1 cellular context compared by ENCODE assay signal in the genomic region with DNA sequence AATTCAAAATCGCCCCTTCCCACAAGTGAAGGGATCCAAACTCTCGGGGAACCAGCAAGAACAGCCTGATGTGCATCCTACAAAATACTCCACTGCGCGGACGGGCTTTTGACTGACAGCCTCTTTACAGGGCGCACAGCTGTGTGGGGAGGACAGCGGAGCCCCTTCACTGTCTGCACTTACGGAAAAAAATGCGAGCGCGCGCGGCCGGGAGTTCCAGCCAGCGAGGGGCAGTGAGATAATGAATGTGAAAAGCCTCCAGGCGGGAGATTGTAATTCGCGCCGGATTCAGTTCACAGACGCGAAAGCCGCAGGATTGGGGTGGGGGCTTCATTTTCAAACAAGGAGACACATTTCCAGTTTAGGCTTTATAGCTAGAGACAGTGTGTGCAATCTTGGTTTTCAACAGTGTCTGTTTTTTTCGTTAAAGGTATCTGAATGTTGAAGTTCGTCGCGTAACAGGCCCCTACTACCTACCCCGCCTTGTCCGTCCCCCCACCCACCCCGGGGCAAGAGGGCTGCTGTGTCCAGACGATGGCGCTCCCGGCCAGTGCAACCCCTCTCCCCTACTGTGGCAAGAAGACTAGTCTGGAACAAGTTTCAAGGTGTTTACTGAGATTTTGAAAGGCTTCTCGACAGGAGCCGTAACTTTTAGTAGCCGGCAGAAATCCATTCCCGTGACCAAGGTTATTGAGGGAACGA.
TF ChIP-seq lines count a peak whose summit lies in the region.

No MANE protein-coding gene starts in this region.

TF ChIP-seq in HEK293, 187 proteins besides CTCF, POLR2A, EP300 and RAD21 (continued from another document):
- TF ChIP-seq, protein P1, sequence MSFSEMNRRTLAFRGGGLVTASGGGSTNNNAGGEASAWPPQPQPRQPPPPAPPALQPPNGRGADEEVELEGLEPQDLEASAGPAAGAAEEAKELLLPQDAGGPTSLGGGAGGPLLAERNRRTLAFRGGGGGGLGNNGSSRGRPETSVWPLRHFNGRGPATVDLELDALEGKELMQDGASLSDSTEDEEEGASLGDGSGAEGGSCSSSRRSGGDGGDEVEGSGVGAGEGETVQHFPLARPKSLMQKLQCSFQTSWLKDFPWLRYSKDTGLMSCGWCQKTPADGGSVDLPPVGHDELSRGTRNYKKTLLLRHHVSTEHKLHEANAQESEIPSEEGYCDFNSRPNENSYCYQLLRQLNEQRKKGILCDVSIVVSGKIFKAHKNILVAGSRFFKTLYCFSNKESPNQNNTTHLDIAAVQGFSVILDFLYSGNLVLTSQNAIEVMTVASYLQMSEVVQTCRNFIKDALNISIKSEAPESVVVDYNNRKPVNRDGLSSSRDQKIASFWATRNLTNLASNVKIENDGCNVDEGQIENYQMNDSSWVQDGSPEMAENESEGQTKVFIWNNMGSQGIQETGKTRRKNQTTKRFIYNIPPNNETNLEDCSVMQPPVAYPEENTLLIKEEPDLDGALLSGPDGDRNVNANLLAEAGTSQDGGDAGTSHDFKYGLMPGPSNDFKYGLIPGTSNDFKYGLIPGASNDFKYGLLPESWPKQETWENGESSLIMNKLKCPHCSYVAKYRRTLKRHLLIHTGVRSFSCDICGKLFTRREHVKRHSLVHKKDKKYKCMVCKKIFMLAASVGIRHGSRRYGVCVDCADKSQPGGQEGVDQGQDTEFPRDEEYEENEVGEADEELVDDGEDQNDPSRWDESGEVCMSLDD (tag by site-specific recombination; IDR thresholded peaks at IDR 0.05) = no peak
- TF ChIP-seq ZNF324 (tag by site-specific recombination; IDR thresholded peaks at IDR 0.05) = no peak
- TF ChIP-seq, protein P2, sequence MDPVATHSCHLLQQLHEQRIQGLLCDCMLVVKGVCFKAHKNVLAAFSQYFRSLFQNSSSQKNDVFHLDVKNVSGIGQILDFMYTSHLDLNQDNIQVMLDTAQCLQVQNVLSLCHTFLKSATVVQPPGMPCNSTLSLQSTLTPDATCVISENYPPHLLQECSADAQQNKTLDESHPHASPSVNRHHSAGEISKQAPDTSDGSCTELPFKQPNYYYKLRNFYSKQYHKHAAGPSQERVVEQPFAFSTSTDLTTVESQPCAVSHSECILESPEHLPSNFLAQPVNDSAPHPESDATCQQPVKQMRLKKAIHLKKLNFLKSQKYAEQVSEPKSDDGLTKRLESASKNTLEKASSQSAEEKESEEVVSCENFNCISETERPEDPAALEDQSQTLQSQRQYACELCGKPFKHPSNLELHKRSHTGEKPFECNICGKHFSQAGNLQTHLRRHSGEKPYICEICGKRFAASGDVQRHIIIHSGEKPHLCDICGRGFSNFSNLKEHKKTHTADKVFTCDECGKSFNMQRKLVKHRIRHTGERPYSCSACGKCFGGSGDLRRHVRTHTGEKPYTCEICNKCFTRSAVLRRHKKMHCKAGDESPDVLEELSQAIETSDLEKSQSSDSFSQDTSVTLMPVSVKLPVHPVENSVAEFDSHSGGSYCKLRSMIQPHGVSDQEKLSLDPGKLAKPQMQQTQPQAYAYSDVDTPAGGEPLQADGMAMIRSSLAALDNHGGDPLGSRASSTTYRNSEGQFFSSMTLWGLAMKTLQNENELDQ (tag by site-specific recombination; IDR thresholded peaks at IDR 0.05; ENCODE audit: low read depth) = no peak
- TF ChIP-seq TCF7L2 (IDR thresholded peaks at IDR 0.05; ENCODE audit: borderline replicate concordance, low read depth, low read length) = no peak
- no peak for TF ChIP-seq RBAK (tag by site-specific recombination; IDR thresholded peaks at IDR 0.05)
- no peak for TF ChIP-seq ZNF274 (IDR thresholded peaks at IDR 0.05; ENCODE audit: low read length)
- TF ChIP-seq ZNF274 (tag by site-specific recombination; IDR thresholded peaks at IDR 0.05; ENCODE audit: borderline replicate concordance) = no peak
- no peak for TF ChIP-seq ZNF211 (tag by site-specific recombination; IDR thresholded peaks at IDR 0.05; ENCODE audit: low read depth)
- TF ChIP-seq, protein P3, sequence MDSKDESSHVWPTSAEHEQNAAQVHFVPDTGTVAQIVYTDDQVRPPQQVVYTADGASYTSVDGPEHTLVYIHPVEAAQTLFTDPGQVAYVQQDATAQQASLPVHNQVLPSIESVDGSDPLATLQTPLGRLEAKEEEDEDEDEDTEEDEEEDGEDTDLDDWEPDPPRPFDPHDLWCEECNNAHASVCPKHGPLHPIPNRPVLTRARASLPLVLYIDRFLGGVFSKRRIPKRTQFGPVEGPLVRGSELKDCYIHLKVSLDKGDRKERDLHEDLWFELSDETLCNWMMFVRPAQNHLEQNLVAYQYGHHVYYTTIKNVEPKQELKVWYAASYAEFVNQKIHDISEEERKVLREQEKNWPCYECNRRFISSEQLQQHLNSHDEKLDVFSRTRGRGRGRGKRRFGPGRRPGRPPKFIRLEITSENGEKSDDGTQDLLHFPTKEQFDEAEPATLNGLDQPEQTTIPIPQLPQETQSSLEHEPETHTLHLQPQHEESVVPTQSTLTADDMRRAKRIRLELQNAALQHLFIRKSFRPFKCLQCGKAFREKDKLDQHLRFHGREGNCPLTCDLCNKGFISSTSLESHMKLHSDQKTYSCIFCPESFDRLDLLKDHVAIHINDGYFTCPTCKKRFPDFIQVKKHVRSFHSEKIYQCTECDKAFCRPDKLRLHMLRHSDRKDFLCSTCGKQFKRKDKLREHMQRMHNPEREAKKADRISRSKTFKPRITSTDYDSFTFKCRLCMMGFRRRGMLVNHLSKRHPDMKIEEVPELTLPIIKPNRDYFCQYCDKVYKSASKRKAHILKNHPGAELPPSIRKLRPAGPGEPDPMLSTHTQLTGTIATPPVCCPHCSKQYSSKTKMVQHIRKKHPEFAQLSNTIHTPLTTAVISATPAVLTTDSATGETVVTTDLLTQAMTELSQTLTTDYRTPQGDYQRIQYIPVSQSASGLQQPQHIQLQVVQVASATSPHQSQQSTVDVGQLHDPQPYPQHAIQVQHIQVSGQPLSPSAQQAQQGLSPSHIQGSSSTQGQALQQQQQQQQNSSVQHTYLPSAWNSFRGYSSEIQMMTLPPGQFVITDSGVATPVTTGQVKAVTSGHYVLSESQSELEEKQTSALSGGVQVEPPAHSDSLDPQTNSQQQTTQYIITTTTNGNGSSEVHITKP (tag by site-specific recombination; IDR thresholded peaks at IDR 0.05) = no peak
- TF ChIP-seq, protein P4, sequence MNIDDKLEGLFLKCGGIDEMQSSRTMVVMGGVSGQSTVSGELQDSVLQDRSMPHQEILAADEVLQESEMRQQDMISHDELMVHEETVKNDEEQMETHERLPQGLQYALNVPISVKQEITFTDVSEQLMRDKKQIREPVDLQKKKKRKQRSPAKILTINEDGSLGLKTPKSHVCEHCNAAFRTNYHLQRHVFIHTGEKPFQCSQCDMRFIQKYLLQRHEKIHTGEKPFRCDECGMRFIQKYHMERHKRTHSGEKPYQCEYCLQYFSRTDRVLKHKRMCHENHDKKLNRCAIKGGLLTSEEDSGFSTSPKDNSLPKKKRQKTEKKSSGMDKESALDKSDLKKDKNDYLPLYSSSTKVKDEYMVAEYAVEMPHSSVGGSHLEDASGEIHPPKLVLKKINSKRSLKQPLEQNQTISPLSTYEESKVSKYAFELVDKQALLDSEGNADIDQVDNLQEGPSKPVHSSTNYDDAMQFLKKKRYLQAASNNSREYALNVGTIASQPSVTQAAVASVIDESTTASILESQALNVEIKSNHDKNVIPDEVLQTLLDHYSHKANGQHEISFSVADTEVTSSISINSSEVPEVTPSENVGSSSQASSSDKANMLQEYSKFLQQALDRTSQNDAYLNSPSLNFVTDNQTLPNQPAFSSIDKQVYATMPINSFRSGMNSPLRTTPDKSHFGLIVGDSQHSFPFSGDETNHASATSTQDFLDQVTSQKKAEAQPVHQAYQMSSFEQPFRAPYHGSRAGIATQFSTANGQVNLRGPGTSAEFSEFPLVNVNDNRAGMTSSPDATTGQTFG (tag by site-specific recombination; IDR thresholded peaks at IDR 0.05; ENCODE audit: borderline replicate concordance) = no peak
- TF ChIP-seq ZNF140 (tag by site-specific recombination; IDR thresholded peaks at IDR 0.05) = no peak
- no peak for TF ChIP-seq ZNF707 (tag by site-specific recombination; IDR thresholded peaks at IDR 0.05)
